Comparison of ENCODE assay signal across 1 cellular context in genomic region chr1:163035791-163036249, GRCh38.
TF ChIP-seq lines count a peak whose summit lies in the region.

No MANE protein-coding gene starts in this region.

TF ChIP-seq in IMR-90, 13 proteins besides CTCF, POLR2A, EP300 and RAD21 (continued from another document):
- TF ChIP-seq ELK1 (IDR thresholded peaks at IDR 0.05; ENCODE audit: borderline replicate concordance, low read depth, low read length) (peak; percentile 90; the same call in 1 of the 2 replicates), USF2 (IDR thresholded peaks at IDR 0.05; ENCODE audit: low read depth, low read length) (no peak), FOS (IDR thresholded peaks at IDR 0.05; ENCODE audit: low read depth, low read length) (peak; percentile 43; the same call in 1 of the 2 replicates), NFE2L2 (IDR thresholded peaks at IDR 0.05; ENCODE audit: low read depth, low read length) (peak; percentile 86), MAFK (IDR thresholded peaks at IDR 0.05; ENCODE audit: low read depth, low read length) (no peak), BHLHE40 (IDR thresholded peaks at IDR 0.05; ENCODE audit: low read depth, low read length) (no peak), RCOR1 (IDR thresholded peaks at IDR 0.05; ENCODE audit: insufficient replicate concordance, low read length) (peak; percentile 87), CHD1 (IDR thresholded peaks at IDR 0.05; ENCODE audit: low read depth, low read length) (no peak), CEBPB (IDR thresholded peaks at IDR 0.05; ENCODE audit: low read depth, low read length) (no peak), SMC3 (IDR thresholded peaks at IDR 0.05; ENCODE audit: low read depth, low read length) (no peak), MXI1 (IDR thresholded peaks at IDR 0.05; ENCODE audit: borderline replicate concordance, low read depth, low read length) (0 out of 2 replicates have a peak, but pooled peaks have one; percentile 23), MAZ (IDR thresholded peaks at IDR 0.05; ENCODE audit: borderline replicate concordance, low read depth, low read length) (no peak)
